ENCODE assay signal across 8 cellular contexts in the genomic region with DNA sequence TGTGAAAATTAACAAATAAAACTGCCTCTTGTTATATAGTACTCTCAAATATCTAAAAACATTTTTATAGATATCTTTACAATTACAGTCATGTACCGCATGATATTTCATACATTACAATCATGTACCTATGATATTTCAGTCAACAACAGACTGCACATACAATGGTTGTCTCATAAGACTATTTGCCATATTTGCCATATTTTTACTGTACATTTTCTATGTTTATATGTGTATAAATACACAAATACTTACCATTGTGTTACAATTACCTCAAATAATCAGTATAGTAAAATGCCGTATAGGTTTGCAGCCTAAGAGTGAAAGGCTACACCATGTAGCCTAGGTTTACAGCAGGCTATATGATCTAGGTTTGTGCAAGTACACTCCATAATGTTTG.
"Had no signal": no experiment of that assay in that cellular context is flagged by ENCODE, and none has a peak within 500 bp of the region (broad histone marks: within the 10 kb centered on the region; RNA-seq: fewer than 3 reads in every experiment).

No MANE protein-coding gene starts in this region.

- H3K27ac ChIP-seq: GM23248 had no signal

- H3K9me3 ChIP-seq: HAP-1 had no signal

- H3K4me1 ChIP-seq: HAP-1 had no signal

- H3K36me3 ChIP-seq: HAP-1 had no signal

- DNase-seq: GM23248, GOT3, H7, H9, HCEC 1CT, HFFc6 had no signal

- H3K4me3 ChIP-seq: GM23248, GM23338, HAP-1 had no signal
